ENCODE assay signal across 8 cellular contexts in the genomic region with DNA sequence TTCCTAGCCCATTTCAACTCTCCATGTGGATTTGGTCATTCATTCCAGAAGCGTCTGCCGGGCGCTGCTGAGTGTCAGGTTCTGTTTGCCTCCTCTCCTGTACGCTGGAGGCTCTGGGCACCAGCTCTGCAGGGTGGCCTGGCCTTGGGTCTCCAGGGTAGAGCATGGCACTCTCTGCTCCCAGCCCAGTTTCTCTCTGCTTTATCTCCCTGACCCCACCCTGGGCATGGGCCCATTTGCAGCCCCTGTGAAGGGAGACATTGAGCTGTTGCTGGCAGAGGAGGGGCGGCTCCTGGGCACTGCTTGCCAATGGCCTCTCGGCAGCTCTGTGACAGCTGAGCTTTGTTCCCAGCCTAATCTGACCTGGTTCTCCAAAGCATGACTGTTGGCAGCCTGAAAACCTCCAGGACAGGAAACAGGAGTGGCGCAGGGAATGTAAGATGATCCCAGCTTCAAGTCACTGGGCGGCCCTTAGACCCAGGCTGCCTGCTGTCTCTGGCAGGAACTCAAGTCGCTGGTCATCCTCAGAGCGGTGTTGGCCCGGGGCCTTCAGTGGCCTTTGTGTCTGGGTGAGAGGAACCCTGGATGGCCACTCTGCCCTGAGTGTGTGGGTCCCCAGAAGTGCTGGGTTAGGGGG.
DNase-seq lines count a peak whose midpoint lies in the region; ATAC-seq, FAIRE-seq and TF ChIP-seq lines count a peak whose summit lies in the region.
"Had no signal": no experiment of that assay in that cellular context is flagged by ENCODE, and none has a peak within 500 bp of the region (broad histone marks: within the 10 kb centered on the region; RNA-seq: fewer than 3 reads in every experiment).

No MANE protein-coding gene starts in this region.

- H3K9ac ChIP-seq in HUES48 (ENCODE audit: low read depth, low read length) (no peak overlapping the region), kidney (ENCODE audit: low read length in 2 of 2) (peak overlapping the region in 1 of 2 donors; percentile 59)

- intact Hi-C loops in kidney (cut with DNase I) (no loop called here), thyroid gland (cut with DNase I) (no loop called here)

- TF ChIP-seq POLR2A in thyroid gland (IDR thresholded peaks at IDR 0.05), result peak in 1 of 2 donors; percentile 74

- TF ChIP-seq CTCF in kidney (IDR thresholded peaks at IDR 0.05; ENCODE audit: borderline replicate concordance, extremely low read depth, insufficient read depth), result no peak
- no peak for TF ChIP-seq CTCF in thyroid gland (IDR thresholded peaks at IDR 0.05)

- FAIRE-seq in kidney (lab: Jason Lieb, UNC), result no peak
- no peak for FAIRE-seq in GM19239 (lab: Jason Lieb, UNC)

- ATAC-seq in GM18861 (IDR thresholded peaks at IDR 0.05; ENCODE audit: unreplicated experiment), result no peak

- H3K27me3 ChIP-seq in HUES48 (ENCODE audit: control insufficient read depth, insufficient read depth, low read length) (no peaks in the 10 kb centered on the region), thyroid gland (no peaks in the 10 kb centered on the region)

- peak overlapping the region; percentile 31 for H3K27ac ChIP-seq in HUES48 (ENCODE audit: low read depth, low read length)
- peak overlapping the region; percentile 91 to 95 for H3K27ac ChIP-seq in kidney (ENCODE audit: low read depth in 2 of 2, low read length in 2 of 2)
- peak overlapping the region; percentile 90 to 97 (median 95) for H3K27ac ChIP-seq in thyroid gland
- H3K27ac ChIP-seq: neutrophil had no signal

- peaks cover 25% of the 10 kb centered on the region for H3K4me1 ChIP-seq in HUES48 (ENCODE audit: control insufficient read depth, insufficient read depth, low read length)
- H3K4me1 ChIP-seq in kidney (ENCODE audit: control insufficient read depth in 1 of 2, insufficient read depth in 1 of 2, low read depth in 1 of 2, low read length in 2 of 2), result peaks cover 29 to 36% of the 10 kb centered on the region in 2 donors
- peaks cover 38 to 57% of the 10 kb centered on the region in 2 donors for H3K4me1 ChIP-seq in thyroid gland

- no peaks in the 10 kb centered on the region for H3K9me3 ChIP-seq in HUES48 (ENCODE audit: control insufficient read depth, insufficient read depth, low read length)
- no peaks in the 10 kb centered on the region for H3K9me3 ChIP-seq in kidney (ENCODE audit: control insufficient read depth in 1 of 2, low read length in 2 of 2)
- no peaks in the 10 kb centered on the region for H3K9me3 ChIP-seq in thyroid gland
- H3K9me3 ChIP-seq: neutrophil had no signal

- H3K4me3 ChIP-seq in HUES48 (ENCODE audit: low read depth, low read length), result no peak overlapping the region
- no peak overlapping the region for H3K4me3 ChIP-seq in kidney (ENCODE audit: low read length in 2 of 2)
- H3K4me3 ChIP-seq in thyroid gland (replicated peaks in 1 of 3), result no peak overlapping the region

- no peaks in the 10 kb centered on the region for H3K36me3 ChIP-seq in HUES48 (ENCODE audit: control insufficient read depth, insufficient read depth, low read length)
- H3K36me3 ChIP-seq in kidney (ENCODE audit: control insufficient read depth in 1 of 2, insufficient read depth in 2 of 2, low read length in 2 of 2), result no peaks in the 10 kb centered on the region
- no peaks in the 10 kb centered on the region for H3K36me3 ChIP-seq in thyroid gland
- H3K36me3 ChIP-seq: neutrophil had no signal

- DNase-seq in amniotic stem cell (lab: John Stamatoyannopoulos, UW) (peak; percentile 81), kidney (peak; percentile 91), thyroid gland (peak; percentile 91 to 94), GM19239 (ENCODE audit: insufficient read length, low spot score) (no peak)
- no peak for DNase-seq in activated CD8-positive, alpha-beta memory T cell treated with anti-CD3 and anti-CD28 coated beads for 24 hours

- WGBS in thyroid gland, 2 donors, result 29 to 42% methylated on average over 6 to 11 of the region's 11 CpGs

Comparison
In these comparisons a context has a peak if more than half of its experiments do, and no peak if none do; other contexts are left out.
1. H3K27ac ChIP-seq: peak in every context shown above with its lines; median percentile 95 in thyroid gland; 93 in kidney; 31 in HUES48.
2. DNase-seq: peak in amniotic stem cell (single experiment), kidney (single experiment) and thyroid gland (2 of 2); none in GM19239 (single experiment) and activated CD8-positive, alpha-beta memory T cell treated with anti-CD3 and anti-CD28 coated beads for 24 hours (single experiment).